16 cellular contexts compared by ENCODE assay signal in the genomic region with DNA sequence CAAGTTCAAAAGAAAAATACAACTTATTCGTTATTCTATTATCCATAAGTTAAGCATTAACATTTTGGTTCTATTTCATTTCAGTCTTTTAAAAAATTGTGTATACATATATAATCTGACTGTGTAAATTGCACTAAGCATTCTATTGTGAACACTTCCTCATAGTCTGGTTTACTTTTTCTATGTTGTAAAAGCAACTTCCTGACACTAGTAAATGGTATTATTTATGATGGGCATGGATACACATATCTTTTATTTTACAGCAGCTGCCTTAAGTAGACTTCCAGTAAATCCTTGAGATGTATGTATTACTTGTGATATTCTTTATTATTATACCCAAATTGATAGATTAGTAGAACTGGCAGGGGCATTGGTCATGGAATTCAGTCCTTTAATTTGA. TPM values are rescaled to one million over a fixed set of nuclear protein-coding genes. Genes with fewer than 3 reads are reported as not detected.
DNase-seq lines count a peak whose midpoint lies in the region; ATAC-seq and TF ChIP-seq lines count a peak whose summit lies in the region.
"Had no signal": no experiment of that assay in that cellular context is flagged by ENCODE, and none has a peak within 500 bp of the region (broad histone marks: within the 10 kb centered on the region; RNA-seq: fewer than 3 reads in every experiment).

No MANE protein-coding gene starts in this region.

- DNase-seq in GM23338 (ENCODE audit: low spot score) (no peak), NCI-H69 (lab: John Stamatoyannopoulos, UW) (peak; percentile 17), endothelial cell (ENCODE audit: low spot score) (no peak), progenitor cell of endocrine pancreas (ENCODE audit: low spot score, unreplicated experiment) (no peak), NK-92 (lab: John Stamatoyannopoulos, UW; ENCODE audit: unreplicated experiment) (no peak), NCI-H345 (lab: John Stamatoyannopoulos, UW) (no peak), OCI-LY7 (ENCODE audit: low spot score) (no peak)
- DNase-seq in activated naive CD4-positive, alpha-beta T cell treated with Interleukin-2 at 50 U/mL for 16 hours = no peak
- DNase-seq: activated T-cell treated with anti-CD3 and anti-CD28 coated beads, Interleukin-2, amount 50 U/mL, for 1 hour; NCI-H187; NCI-H510A treated with DMSO at 0.1 percent for 48 hours; Peyer's patch; right cardiac atrium; stimulated activated CD4-positive, alpha-beta T cell treated with anti-CD3 and anti-CD28 coated beads, Interleukin-2, amount 100 ng/mL, for 24 hours had no signal

- no peak for TF ChIP-seq CTCF in GM23338 (conservative IDR thresholded peaks at IDR 0.05; ENCODE audit: low read depth in 2 of 2)
- no peak for TF ChIP-seq CTCF in endothelial cell (IDR thresholded peaks at IDR 0.05; ENCODE audit: unreplicated experiment)
- TF ChIP-seq CTCF in progenitor cell of endocrine pancreas (IDR thresholded peaks at IDR 0.05; ENCODE audit: unreplicated experiment) = no peak
- no peak for TF ChIP-seq CTCF in OCI-LY7 (conservative IDR thresholded peaks at IDR 0.05; ENCODE audit: low read length)

- peaks cover 92% of the 10 kb centered on the region for H3K79me2 ChIP-seq in GM23338 (replicated peaks; ENCODE audit: insufficient read depth)
- H3K79me2 ChIP-seq in OCI-LY7 (ENCODE audit: insufficient read depth, low read depth, low read length) = peaks cover 38% of the 10 kb centered on the region; the same call in 1 of the 2 replicates

- intact Hi-C loops in OCI-LY7 (cut with micrococcal nuclease; ENCODE audit: unreplicated experiment) = no loop called here

- peaks cover under 1% of the 10 kb centered on the region; the same call in 2 of the 3 replicates for H3K36me3 Mint-ChIP-seq in GM23338 (ENCODE audit: low read depth)
- H3K36me3 Mint-ChIP-seq in endothelial cell (ENCODE audit: low read depth, unreplicated experiment) = peaks cover 1% of the 10 kb centered on the region
- H3K36me3 Mint-ChIP-seq in progenitor cell of endocrine pancreas (ENCODE audit: insufficient read depth) = peaks cover 2% of the 10 kb centered on the region
- H3K36me3 Mint-ChIP-seq: activated naive CD4-positive, alpha-beta T cell treated with anti-CD3 and anti-CD28 coated beads, Interleukin-2, amount 50 U/mL, for 24 hours had no signal

- H3K27ac Mint-ChIP-seq in GM23338 = no peak overlapping the region; the same call in 1 of the 2 replicates
- H3K27ac Mint-ChIP-seq in endothelial cell (ENCODE audit: unreplicated experiment) = peak overlapping the region; percentile 75
- H3K27ac Mint-ChIP-seq in progenitor cell of endocrine pancreas = peak overlapping the region; percentile 92
- H3K27ac Mint-ChIP-seq: activated naive CD4-positive, alpha-beta T cell treated with anti-CD3 and anti-CD28 coated beads, Interleukin-2, amount 50 U/mL, for 24 hours had no signal

- H3K4me3 ChIP-seq in GM23338 = no peak overlapping the region
- no peak overlapping the region for H3K4me3 ChIP-seq in OCI-LY7 (ENCODE audit: low read depth, low read length, poor library complexity, severe bottlenecking)
- H3K4me3 ChIP-seq: Peyer's patch had no signal

- no peaks in the 10 kb centered on the region for H3K9me3 ChIP-seq in OCI-LY7 (ENCODE audit: low read length)
- H3K9me3 ChIP-seq: Peyer's patch had no signal

- peaks cover 68% of the 10 kb centered on the region for H3K4me1 Mint-ChIP-seq in GM23338
- peaks cover 62% of the 10 kb centered on the region for H3K4me1 Mint-ChIP-seq in endothelial cell (ENCODE audit: unreplicated experiment)
- H3K4me1 Mint-ChIP-seq in progenitor cell of endocrine pancreas (ENCODE audit: low read depth) = peaks cover 70% of the 10 kb centered on the region

- H3K9me3 Mint-ChIP-seq in GM23338 = no peaks in the 10 kb centered on the region
- H3K9me3 Mint-ChIP-seq in endothelial cell (ENCODE audit: unreplicated experiment) = no peaks in the 10 kb centered on the region
- peaks cover under 1% of the 10 kb centered on the region for H3K9me3 Mint-ChIP-seq in progenitor cell of endocrine pancreas (ENCODE audit: low read depth)
- H3K9me3 Mint-ChIP-seq: activated naive CD4-positive, alpha-beta T cell treated with anti-CD3 and anti-CD28 coated beads, Interleukin-2, amount 50 U/mL, for 24 hours had no signal

- H3K27me3 Mint-ChIP-seq in GM23338 (ENCODE audit: insufficient read depth, low read depth, poor library complexity) (no peaks in the 10 kb centered on the region), endothelial cell (ENCODE audit: unreplicated experiment) (peaks cover 1% of the 10 kb centered on the region), progenitor cell of endocrine pancreas (no peaks in the 10 kb centered on the region)
- H3K27me3 Mint-ChIP-seq: activated naive CD4-positive, alpha-beta T cell treated with anti-CD3 and anti-CD28 coated beads, Interleukin-2, amount 50 U/mL, for 24 hours; brain had no signal

- no TSS peak for BruUV-seq in OCI-LY7 (replicated peaks; lab: Mats Ljungman, UMichigan)

- H3F3A ChIP-seq in GM23338 (replicated peaks; ENCODE audit: low read depth) = no peaks in the 10 kb centered on the region

- POLR2A ChIA-PET in OCI-LY7 (lab: Charles Lee) = interaction anchor here (0.8 to 1.0 kb wide), 2 partner anchors 9 to 43 kb away, joined by 3 to 4 read pairs; no protein-coding TSS in a partner anchor

- no peak overlapping the region for H2AFZ ChIP-seq in GM23338
- H2AFZ ChIP-seq in OCI-LY7 (ENCODE audit: low read length) = no peak overlapping the region

- CTCF ChIA-PET in OCI-LY7 (lab: Charles Lee; ENCODE audit: unreplicated experiment) = no interaction called here

- H4K20me1 ChIP-seq in GM23338 (replicated peaks; ENCODE audit: insufficient read depth) = 0 out of 2 replicates have a peak, but pooled peaks cover 7% of the 10 kb centered on the region
- H4K20me1 ChIP-seq in OCI-LY7 (ENCODE audit: insufficient read depth, low read length) = no peaks in the 10 kb centered on the region

- H3K4me1 ChIP-seq in GM23338 (ENCODE audit: insufficient read depth) (peaks cover 57% of the 10 kb centered on the region), OCI-LY7 (ENCODE audit: insufficient read depth, low read length, poor library complexity, severe bottlenecking) (peaks cover 72% of the 10 kb centered on the region)

- no peaks in the 10 kb centered on the region for H3K27me3 ChIP-seq in GM23338 (ENCODE audit: insufficient read depth)
- H3K27me3 ChIP-seq: Peyer's patch had no signal

- peak overlapping the region; percentile 39 for H3K4me2 ChIP-seq in GM23338
- H3K4me2 ChIP-seq in OCI-LY7 (ENCODE audit: low read length) = no peak overlapping the region

- ATAC-seq in GM23338 = no peak

- no peak overlapping the region for H3K4me3 Mint-ChIP-seq in GM23338
- H3K4me3 Mint-ChIP-seq in endothelial cell (ENCODE audit: unreplicated experiment) = no peak overlapping the region
- no peak overlapping the region for H3K4me3 Mint-ChIP-seq in progenitor cell of endocrine pancreas (ENCODE audit: low read depth)
- H3K4me3 Mint-ChIP-seq: activated naive CD4-positive, alpha-beta T cell treated with anti-CD3 and anti-CD28 coated beads, Interleukin-2, amount 50 U/mL, for 24 hours had no signal

- H3K9me2 ChIP-seq in GM23338 (ENCODE audit: insufficient read depth) (no peaks in the 10 kb centered on the region), OCI-LY7 (ENCODE audit: insufficient read depth, low read length) (no peaks in the 10 kb centered on the region)

- peak overlapping the region; percentile 80 for H3K27ac ChIP-seq in GM23338 (ENCODE audit: low read depth)
- H3K27ac ChIP-seq in OCI-LY7 (ENCODE audit: low read depth, low read length, poor library complexity, severe bottlenecking) = no peak overlapping the region
- H3K27ac ChIP-seq: Peyer's patch had no signal

- H3K36me3 ChIP-seq in GM23338 (ENCODE audit: insufficient read depth) (no peaks in the 10 kb centered on the region), OCI-LY7 (ENCODE audit: insufficient read depth, low read length) (no peaks in the 10 kb centered on the region)
- H3K36me3 ChIP-seq: Peyer's patch had no signal

TF ChIP-seq in GM23338, 12 proteins besides CTCF, POLR2A, EP300 and RAD21 (continues in another document):
- TF ChIP-seq ZNF114 (CRISPR knock-in tag; IDR thresholded peaks at IDR 0.05) (no peak), EZH2 (IDR thresholded peaks at IDR 0.05; ENCODE audit: low read depth, unreplicated experiment) (no peak)
- TF ChIP-seq, protein P1, sequence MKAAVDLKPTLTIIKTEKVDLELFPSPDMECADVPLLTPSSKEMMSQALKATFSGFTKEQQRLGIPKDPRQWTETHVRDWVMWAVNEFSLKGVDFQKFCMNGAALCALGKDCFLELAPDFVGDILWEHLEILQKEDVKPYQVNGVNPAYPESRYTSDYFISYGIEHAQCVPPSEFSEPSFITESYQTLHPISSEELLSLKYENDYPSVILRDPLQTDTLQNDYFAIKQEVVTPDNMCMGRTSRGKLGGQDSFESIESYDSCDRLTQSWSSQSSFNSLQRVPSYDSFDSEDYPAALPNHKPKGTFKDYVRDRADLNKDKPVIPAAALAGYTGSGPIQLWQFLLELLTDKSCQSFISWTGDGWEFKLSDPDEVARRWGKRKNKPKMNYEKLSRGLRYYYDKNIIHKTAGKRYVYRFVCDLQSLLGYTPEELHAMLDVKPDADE (IDR thresholded peaks at IDR 0.05) = no peak

RNA-seq across cellular contexts. Expression of a gene that starts 58.2 kb away (rescaled TPM):
- 45.0 and 55.4 TPM in 2 replicates for total RNA-seq in GM23338 (2014; rRNA removed; shearing (Covaris generic))
- 17.8 and 19.1 TPM in 2 replicates for polyA plus RNA-seq in GM23338 (2016; fragmentation: Nextera tagmentation; extraction: Ambion mirVana)
- 204 TPM for total RNA-seq in endothelial cell (ENCODE audit: unreplicated experiment)
- total RNA-seq in progenitor cell of endocrine pancreas = 158 and 161 TPM in 2 replicates
- total RNA-seq in OCI-LY7 (2014; rRNA removed; shearing (Covaris generic)) = 17.3 and 23.3 TPM in 2 replicates
- 28.5 and 43.3 TPM in 2 replicates for total RNA-seq in OCI-LY7 (2022)
